ENCODE assay signal across 25 cellular contexts in the genomic region with DNA sequence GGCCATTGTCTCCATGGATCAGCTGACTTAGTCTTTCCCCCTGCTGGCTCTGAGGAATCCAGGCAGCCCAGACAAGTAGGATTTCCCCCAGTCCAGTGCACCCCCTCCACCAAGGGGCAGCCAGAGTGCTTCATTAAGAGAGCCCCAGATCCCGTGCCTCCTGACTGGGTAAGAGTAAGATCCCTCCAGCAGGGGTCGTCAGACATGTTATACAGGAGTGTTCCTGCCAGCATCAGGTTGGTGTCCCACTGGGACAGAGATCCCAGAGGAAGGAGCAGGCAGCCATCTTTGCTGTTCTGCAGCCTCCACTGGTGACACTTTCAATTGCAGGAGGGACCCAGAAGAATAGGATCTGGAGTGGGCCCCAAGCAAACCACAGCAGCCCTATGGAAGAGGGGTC. TPM values are rescaled to one million over a fixed set of nuclear protein-coding genes. Genes with fewer than 3 reads are reported as not detected.
DNase-seq lines count a peak whose midpoint lies in the region; ATAC-seq, FAIRE-seq and TF ChIP-seq lines count a peak whose summit lies in the region.
"Had no signal": no experiment of that assay in that cellular context is flagged by ENCODE, and none has a peak within 500 bp of the region (broad histone marks: within the 10 kb centered on the region; RNA-seq: fewer than 3 reads in every experiment).

No MANE protein-coding gene starts in this region.

- FAIRE-seq in GM12878 (lab: Jason Lieb, UNC) (no peak), kidney (lab: Jason Lieb, UNC) (no peak)
- FAIRE-seq: GM19239 had no signal

- H3K4me3 ChIP-seq in GM12865 (ENCODE audit: low read depth, low read length) (no peak overlapping the region), LNCaP clone FGC (ENCODE audit: low read depth, low read length) (no peak overlapping the region), GM12878 (no peak overlapping the region), kidney (ENCODE audit: low read length in 2 of 2) (no peak overlapping the region)
- H3K4me3 ChIP-seq: sigmoid colon, stomach, tibial artery had no signal

- no TSS peak for BruUV-seq in GM12878 (replicated peaks; lab: Mats Ljungman, UMichigan)

- H3K79me2 ChIP-seq in GM12878 (ENCODE audit: control insufficient read depth, insufficient read depth, low read length), result no peaks in the 10 kb centered on the region

- SMC1A ChIA-PET in GM12878 (lab: Charles Lee; ENCODE audit: uncharacterized antibody, unreplicated experiment), result no interaction called here

- 4% methylated on average over 2 of the region's 2 CpGs for WGBS in GM12878 (ENCODE audit: insufficient coverage, insufficient replicate concordance, low lambda C conversion rate, missing lambda C conversion rate)

- intact Hi-C loops in GM12878 (cut with micrococcal nuclease; ENCODE audit: unreplicated experiment), result no loop called here
- intact Hi-C loops in kidney (cut with DNase I), result no loop called here

- POLR2A ChIA-PET in GM12878 (lab: Charles Lee), result no interaction called here

- H3K4me1 ChIP-seq in GM12878 (ENCODE audit: control insufficient read depth, insufficient read depth, low read length) (no peaks in the 10 kb centered on the region), kidney (ENCODE audit: control insufficient read depth in 1 of 2, insufficient read depth in 1 of 2, low read depth in 1 of 2, low read length in 2 of 2) (no peaks in the 10 kb centered on the region)
- H3K4me1 ChIP-seq: sigmoid colon, stomach had no signal

- DNase-seq in GM12865 (ENCODE audit: low read depth), result peak; percentile 9
- no peak for DNase-seq in LNCaP clone FGC (ENCODE audit: low read depth)
- DNase-seq in GM12878 (ENCODE audit: low read depth, low spot score), result no peak
- no peak for DNase-seq in NOMO-1 (lab: John Stamatoyannopoulos, UW; ENCODE audit: unreplicated experiment in 2 of 2)
- no peak for DNase-seq in stimulated activated CD4-positive, alpha-beta T cell treated with anti-CD3 and anti-CD28 coated beads, Interleukin-15, amount 100 ng/mL, for 24 hours
- no peak for DNase-seq in kidney
- DNase-seq: activated CD4-positive, CD25-positive, alpha-beta regulatory T cell treated with anti-CD3 and anti-CD28 coated beads, Interleukin-2, amount 50 U/mL, for 72 hours; activated CD8-positive, alpha-beta memory T cell treated with anti-CD3 and anti-CD28 coated beads for 24 hours; activated gamma-delta T cell treated with Interleukin-2 at 50 U/mL for 16 hours; activated naive CD8-positive, alpha-beta T cell treated with anti-CD3 and anti-CD28 coated beads, Interleukin-2, amount 50 U/mL, for 24 hours; activated T-cell treated with anti-CD3 and anti-CD28 coated beads, Interleukin-2, amount 50 U/mL, for 1 hour; cerebellar nuclear complex; GDM1; head of caudate nucleus; KG1; mammary epithelial cell; NCI-H187 treated with DMSO at 0.1 percent for 48 hours; OCI-M1; sigmoid colon; stomach; SW 1271; tibial artery had no signal

- H3K4me2 ChIP-seq in GM12878 (ENCODE audit: control insufficient read depth, insufficient read depth), result no peak overlapping the region

- H4K20me1 ChIP-seq in GM12878 (ENCODE audit: control insufficient read depth, insufficient read depth), result no peaks in the 10 kb centered on the region

- no peak overlapping the region for H2AFZ ChIP-seq in GM12878 (ENCODE audit: control insufficient read depth, low read depth, low read length)

- CTCF ChIA-PET in GM12878 (lab: Yijun Ruan, JAX), result interaction anchor here (1.0 to 1.2 kb wide), 2 partner anchors 145 to 147 kb away, joined by 3 to 5 read pairs; no protein-coding TSS in a partner anchor

- H3K27me3 ChIP-seq in GM12878 (replicated peaks in 1 of 2; ENCODE audit: control insufficient read depth in 2 of 2, insufficient read depth in 2 of 2, low read length in 1 of 2), result no peaks in the 10 kb centered on the region
- H3K27me3 ChIP-seq: sigmoid colon, stomach, tibial artery had no signal

- ATAC-seq in GM12878, result 0 out of 3 replicates have a peak, but pooled peaks have one; percentile 34
- ATAC-seq in HG02759 (IDR thresholded peaks at IDR 0.05; ENCODE audit: unreplicated experiment), result no peak
- ATAC-seq: activated naive CD8-positive, alpha-beta T cell treated with anti-CD3 and anti-CD28 coated beads, Interleukin-2, amount 50 U/mL, for 24 hours had no signal

- TF ChIP-seq RAD21 in GM12878 (IDR thresholded peaks at IDR 0.05; ENCODE audit: insufficient read depth, low read depth, low read length), result no peak

- in situ Hi-C loops in GM12878 (cut with MboI), result no loop called here

- H3K27ac ChIP-seq in C4-2B (no peak overlapping the region), GM12878 (ENCODE audit: control insufficient read depth, insufficient read depth) (no peak overlapping the region), kidney (ENCODE audit: low read depth in 2 of 2, low read length in 2 of 2) (no peak overlapping the region)
- H3K27ac ChIP-seq: sigmoid colon, stomach had no signal

- RAD21 ChIA-PET in GM12878 (lab: Charles Lee; ENCODE audit: unreplicated experiment), result no interaction called here

- H3K36me3 ChIP-seq in GM12878 (ENCODE audit: control insufficient read depth in 2 of 2, insufficient read depth in 2 of 2, low read length in 1 of 2) (no peaks in the 10 kb centered on the region), kidney (ENCODE audit: control insufficient read depth in 1 of 2, insufficient read depth in 2 of 2, low read length in 2 of 2) (no peaks in the 10 kb centered on the region)
- H3K36me3 ChIP-seq: sigmoid colon, stomach, tibial artery had no signal

- H3K9me3 ChIP-seq in GM12878 (replicated peaks; ENCODE audit: control insufficient read depth, insufficient read depth, low read length) (no peaks in the 10 kb centered on the region), kidney (ENCODE audit: control insufficient read depth in 1 of 2, low read length in 2 of 2) (no peaks in the 10 kb centered on the region)
- H3K9me3 ChIP-seq: sigmoid colon, tibial artery had no signal

- no peak for TF ChIP-seq POLR2A in GM12878 (IDR thresholded peaks at IDR 0.05; ENCODE audit: low read depth, low read length)

- TF ChIP-seq EP300 in GM12878 (IDR thresholded peaks at IDR 0.05; ENCODE audit: borderline replicate concordance in 1 of 2, control insufficient read depth in 1 of 2, low read depth in 2 of 2, low read length in 2 of 2), result no peak

- H3K9ac ChIP-seq in GM12878 (ENCODE audit: control insufficient read depth, insufficient read depth, low read length), result no peak overlapping the region
- no peak overlapping the region for H3K9ac ChIP-seq in kidney (ENCODE audit: low read length in 2 of 2)

- TF ChIP-seq CTCF in C4-2B (conservative IDR thresholded peaks at IDR 0.05), result 0 out of 2 replicates have a peak, but pooled peaks have one; percentile 13
- no peak for TF ChIP-seq CTCF in GM12865 (IDR thresholded peaks at IDR 0.05; ENCODE audit: insufficient read depth, low read depth, low read length, missing control alignments)
- 0 out of 2 replicates have a peak, but pooled peaks have one; percentile 2 for TF ChIP-seq CTCF in LNCaP clone FGC (IDR thresholded peaks at IDR 0.05; ENCODE audit: control insufficient read depth, extremely low read depth, insufficient read depth)
- peak in 2 of 3 experiments; percentile 13 to 23; a peak in 2 of 6 replicates for TF ChIP-seq CTCF in GM12878 (IDR thresholded peaks at IDR 0.05 in 2 of 3, conservative IDR thresholded peaks at IDR 0.05 in 1 of 3; ENCODE audit: control insufficient read depth in 2 of 3, extremely low read depth in 1 of 3, insufficient read depth in 1 of 3, low read depth in 3 of 3, low read length in 3 of 3)
- TF ChIP-seq CTCF in kidney (IDR thresholded peaks at IDR 0.05; ENCODE audit: borderline replicate concordance, extremely low read depth, insufficient read depth), result no peak

TF ChIP-seq in GM12878, 131 proteins besides CTCF, POLR2A, EP300 and RAD21 (continues in another document):
- TF ChIP-seq NR2C2 (IDR thresholded peaks at IDR 0.05; ENCODE audit: borderline replicate concordance, control insufficient read depth, insufficient read length, low read depth) (no peak), CEBPB (IDR thresholded peaks at IDR 0.05; ENCODE audit: borderline replicate concordance in 1 of 2, low read depth in 2 of 2, low read length in 2 of 2) (no peak), TBL1XR1 (IDR thresholded peaks at IDR 0.05; ENCODE audit: low read depth, low read length) (no peak), ZBTB33 (IDR thresholded peaks at IDR 0.05) (no peak)

RNA-seq across cellular contexts. Expression of gene INPP4B, which starts 29.0 kb away (rescaled TPM):
- 16.2 and 17.9 TPM in 2 replicates for total RNA-seq in GM12878 (2013; cell fraction: nucleolus; rRNA removed)
- total RNA-seq in GM12878 (2014; rRNA removed) (0.87 and 0.90 TPM in 2 replicates), GM12878 (2014; rRNA removed; fragmentation: Illumina TruSeq; extraction: Trizol) (0.83 and 1.3 TPM in 2 replicates), GM12878 (2021) (1.1 and 1.5 TPM in 2 replicates), kidney (18.9 TPM)
- polyA plus RNA-seq in GM12878 (2011; ENCODE audit: low read depth), result 0.07 TPM
- polyA plus RNA-seq in GM12878 (2011; rRNA removed) (11.2 and 17.1 TPM in 2 replicates), GM12878 (2014; fragmentation: Illumina TruSeq; extraction: Trizol) (0.68 and 0.97 TPM in 2 replicates), GM12878 (2014; fragmentation: Nextera tagmentation; extraction: Ambion mirVana) (under 1 TPM; 0.53 to 0.60 TPM), GM12878 (2014; rRNA removed) (0.53 and 0.72 TPM in 2 replicates), GM12878 (2016; fragmentation: Nextera tagmentation; extraction: Ambion mirVana) (1 to 10 TPM in 1 of 2 experiments, under 1 TPM in 1; 0.94 to 1.8 TPM), kidney (ENCODE audit: insufficient read depth, low read depth, low replicate concordance) (2.6 TPM)
- 5.6 and 6.1 TPM in 2 replicates for polyA plus RNA-seq in GM12878 (2011; cell fraction: cytosol; rRNA removed)
- 8.7 and 12.5 TPM in 2 replicates for polyA plus RNA-seq in GM12878 (2011; cell fraction: nucleus; rRNA removed)
- 0.14 and 0.18 TPM in 2 replicates for polyA plus RNA-seq in GM12878 (2012)
- 31.8 and 37.1 TPM in 2 replicates for polyA minus RNA-seq in GM12878 (2011; rRNA and poly(A)+ RNA removed)
- 9.7 and 11.2 TPM in 2 replicates for polyA minus RNA-seq in GM12878 (2011; cell fraction: cytosol; rRNA and poly(A)+ RNA removed)
- polyA minus RNA-seq in GM12878 (2011; cell fraction: nucleus; rRNA and poly(A)+ RNA removed), result 42.0 and 54.5 TPM in 2 replicates

Comparison
In these comparisons a context has a peak if more than half of its experiments do, and no peak if none do; other contexts are left out.
1. CTCF ChIP-seq: peak in C4-2B (single experiment), LNCaP clone FGC (single experiment) and GM12878 (2 of 3); none in GM12865 (single experiment) and kidney (single experiment).